Comparison of ENCODE assay signal across 1 cellular context in the genomic region with DNA sequence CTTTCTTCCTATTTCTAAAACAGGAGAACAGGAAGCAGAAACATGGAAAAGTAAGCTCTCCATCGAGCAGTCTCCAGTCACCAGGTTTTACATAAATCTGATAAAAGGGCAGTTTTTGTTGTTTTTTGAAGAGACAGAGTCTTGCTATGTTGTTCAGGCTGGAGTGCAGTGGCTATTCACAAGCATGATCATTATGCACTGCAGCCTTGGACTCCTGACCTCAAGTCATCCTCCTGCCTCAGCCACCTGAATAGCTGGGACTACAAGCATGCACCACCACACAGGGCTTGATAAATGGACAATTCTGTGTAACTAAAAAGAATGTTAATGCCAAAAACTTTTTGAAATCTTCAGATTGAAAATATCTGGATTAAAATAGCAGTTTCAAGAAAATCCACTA.
A peak's percentile ranks its signal among the peaks of the same experiment; 100 is the strongest.
TF ChIP-seq lines count a peak whose summit lies in the region.

No MANE protein-coding gene starts in this region.

TF ChIP-seq in HepG2, 621 proteins besides CTCF, POLR2A, EP300 and RAD21 (continued from another document and continues in another):
- TF ChIP-seq, protein P1, sequence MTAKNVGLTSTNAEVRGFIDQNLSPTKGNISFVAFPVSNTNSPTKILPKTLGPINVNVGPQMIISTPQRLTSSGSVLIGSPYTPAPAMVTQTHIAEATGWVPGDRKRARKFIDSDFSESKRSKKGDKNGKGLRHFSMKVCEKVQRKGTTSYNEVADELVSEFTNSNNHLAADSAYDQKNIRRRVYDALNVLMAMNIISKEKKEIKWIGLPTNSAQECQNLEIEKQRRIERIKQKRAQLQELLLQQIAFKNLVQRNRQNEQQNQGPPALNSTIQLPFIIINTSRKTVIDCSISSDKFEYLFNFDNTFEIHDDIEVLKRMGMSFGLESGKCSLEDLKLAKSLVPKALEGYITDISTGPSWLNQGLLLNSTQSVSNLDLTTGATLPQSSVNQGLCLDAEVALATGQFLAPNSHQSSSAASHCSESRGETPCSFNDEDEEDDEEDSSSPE (CRISPR knock-in tag; IDR thresholded peaks at IDR 0.05): peak; percentile 29; the same call in 1 of the 2 replicates
- TF ChIP-seq ZBTB21 (CRISPR knock-in tag; IDR thresholded peaks at IDR 0.05) (no peak), KLF11 (CRISPR knock-in tag; IDR thresholded peaks at IDR 0.05) (no peak), SIX4 (CRISPR knock-in tag; IDR thresholded peaks at IDR 0.05) (no peak), ZBTB3 (CRISPR knock-in tag; IDR thresholded peaks at IDR 0.05; ENCODE audit: borderline replicate concordance, low read depth) (peak; percentile 98), CBX1 (IDR thresholded peaks at IDR 0.05; ENCODE audit: low read depth) (no peak), MIXL1 (CRISPR knock-in tag; IDR thresholded peaks at IDR 0.05) (peak; percentile 92), SPEN (CRISPR knock-in tag; IDR thresholded peaks at IDR 0.05; ENCODE audit: low read depth) (peak; percentile 62; the same call in 1 of the 2 replicates), FOXA3 (CRISPR knock-in tag; IDR thresholded peaks at IDR 0.05) (peak; percentile 73), ZNF121 (CRISPR knock-in tag; IDR thresholded peaks at IDR 0.05) (peak; percentile 99), ZNF136 (CRISPR knock-in tag; IDR thresholded peaks at IDR 0.05; ENCODE audit: low read depth) (no peak), EHMT2 (IDR thresholded peaks at IDR 0.05; ENCODE audit: borderline replicate concordance, low read depth, low read length) (no peak), ZNF224 (CRISPR knock-in tag; IDR thresholded peaks at IDR 0.05) (peak; percentile 48; the same call in 1 of the 2 replicates), ZNF766 (CRISPR knock-in tag; IDR thresholded peaks at IDR 0.05; ENCODE audit: borderline replicate concordance) (no peak), ZMYM3 (CRISPR knock-in tag; IDR thresholded peaks at IDR 0.05) (peak; percentile 93), AKAP8 (CRISPR knock-in tag; IDR thresholded peaks at IDR 0.05) (0 out of 2 replicates have a peak, but pooled peaks have one; percentile 34), ZSCAN9 (CRISPR knock-in tag; IDR thresholded peaks at IDR 0.05; ENCODE audit: borderline replicate concordance) (peak; percentile 47; the same call in 1 of the 2 replicates), HDAC1 (CRISPR knock-in tag; IDR thresholded peaks at IDR 0.05) (peak; percentile 72), KDM5B (CRISPR knock-in tag; IDR thresholded peaks at IDR 0.05; ENCODE audit: borderline replicate concordance) (no peak), NR2F6 (IDR thresholded peaks at IDR 0.05) (peak; percentile 49; the same call in 1 of the 2 replicates), NR2F6 (CRISPR knock-in tag; IDR thresholded peaks at IDR 0.05) (peak; percentile 92), HOXA3 (CRISPR knock-in tag; IDR thresholded peaks at IDR 0.05) (peak; percentile 69), ZNF501 (CRISPR knock-in tag; IDR thresholded peaks at IDR 0.05) (peak; percentile 24; the same call in 1 of the 2 replicates), ZC3H4 (CRISPR knock-in tag; IDR thresholded peaks at IDR 0.05; ENCODE audit: borderline replicate concordance) (no peak), ZFP36L1 (CRISPR knock-in tag; IDR thresholded peaks at IDR 0.05) (no peak), SOX6 (IDR thresholded peaks at IDR 0.05) (no peak), SOX6 (CRISPR knock-in tag; IDR thresholded peaks at IDR 0.05) (peak; percentile 78), MIER3 (CRISPR knock-in tag; IDR thresholded peaks at IDR 0.05; ENCODE audit: borderline replicate concordance) (peak; percentile 69; the same call in 1 of the 2 replicates), RARA (CRISPR knock-in tag; IDR thresholded peaks at IDR 0.05) (peak; percentile 91), ZNF878 (CRISPR knock-in tag; IDR thresholded peaks at IDR 0.05) (0 out of 2 replicates have a peak, but pooled peaks have one; percentile 25), ZFP36L2 (CRISPR knock-in tag; IDR thresholded peaks at IDR 0.05) (no peak), PHF21A (CRISPR knock-in tag; IDR thresholded peaks at IDR 0.05) (peak; percentile 60; the same call in 1 of the 2 replicates), MYC (CRISPR knock-in tag; IDR thresholded peaks at IDR 0.05; ENCODE audit: borderline replicate concordance) (no peak), ZNF713 (CRISPR knock-in tag; IDR thresholded peaks at IDR 0.05) (no peak), ZNF556 (CRISPR knock-in tag; IDR thresholded peaks at IDR 0.05; ENCODE audit: borderline replicate concordance) (peak; percentile 84; the same call in 1 of the 2 replicates), ESRRA (CRISPR knock-in tag; IDR thresholded peaks at IDR 0.05; ENCODE audit: low read depth) (0 out of 2 replicates have a peak, but pooled peaks have one; percentile 47), RCOR2 (CRISPR knock-in tag; IDR thresholded peaks at IDR 0.05) (peak; percentile 93), NCOA2 (CRISPR knock-in tag; IDR thresholded peaks at IDR 0.05) (peak; percentile 63), FOXK2 (IDR thresholded peaks at IDR 0.05) (no peak)
- TF ChIP-seq, protein P2, sequence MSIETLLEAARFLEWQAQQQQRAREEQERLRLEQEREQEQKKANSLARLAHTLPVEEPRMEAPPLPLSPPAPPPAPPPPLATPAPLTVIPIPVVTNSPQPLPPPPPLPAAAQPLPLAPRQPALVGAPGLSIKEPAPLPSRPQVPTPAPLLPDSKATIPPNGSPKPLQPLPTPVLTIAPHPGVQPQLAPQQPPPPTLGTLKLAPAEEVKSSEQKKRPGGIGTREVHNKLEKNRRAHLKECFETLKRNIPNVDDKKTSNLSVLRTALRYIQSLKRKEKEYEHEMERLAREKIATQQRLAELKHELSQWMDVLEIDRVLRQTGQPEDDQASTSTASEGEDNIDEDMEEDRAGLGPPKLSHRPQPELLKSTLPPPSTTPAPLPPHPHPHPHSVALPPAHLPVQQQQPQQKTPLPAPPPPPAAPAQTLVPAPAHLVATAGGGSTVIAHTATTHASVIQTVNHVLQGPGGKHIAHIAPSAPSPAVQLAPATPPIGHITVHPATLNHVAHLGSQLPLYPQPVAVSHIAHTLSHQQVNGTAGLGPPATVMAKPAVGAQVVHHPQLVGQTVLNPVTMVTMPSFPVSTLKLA (IDR thresholded peaks at IDR 0.05): no peak
- TF ChIP-seq, protein P3, sequence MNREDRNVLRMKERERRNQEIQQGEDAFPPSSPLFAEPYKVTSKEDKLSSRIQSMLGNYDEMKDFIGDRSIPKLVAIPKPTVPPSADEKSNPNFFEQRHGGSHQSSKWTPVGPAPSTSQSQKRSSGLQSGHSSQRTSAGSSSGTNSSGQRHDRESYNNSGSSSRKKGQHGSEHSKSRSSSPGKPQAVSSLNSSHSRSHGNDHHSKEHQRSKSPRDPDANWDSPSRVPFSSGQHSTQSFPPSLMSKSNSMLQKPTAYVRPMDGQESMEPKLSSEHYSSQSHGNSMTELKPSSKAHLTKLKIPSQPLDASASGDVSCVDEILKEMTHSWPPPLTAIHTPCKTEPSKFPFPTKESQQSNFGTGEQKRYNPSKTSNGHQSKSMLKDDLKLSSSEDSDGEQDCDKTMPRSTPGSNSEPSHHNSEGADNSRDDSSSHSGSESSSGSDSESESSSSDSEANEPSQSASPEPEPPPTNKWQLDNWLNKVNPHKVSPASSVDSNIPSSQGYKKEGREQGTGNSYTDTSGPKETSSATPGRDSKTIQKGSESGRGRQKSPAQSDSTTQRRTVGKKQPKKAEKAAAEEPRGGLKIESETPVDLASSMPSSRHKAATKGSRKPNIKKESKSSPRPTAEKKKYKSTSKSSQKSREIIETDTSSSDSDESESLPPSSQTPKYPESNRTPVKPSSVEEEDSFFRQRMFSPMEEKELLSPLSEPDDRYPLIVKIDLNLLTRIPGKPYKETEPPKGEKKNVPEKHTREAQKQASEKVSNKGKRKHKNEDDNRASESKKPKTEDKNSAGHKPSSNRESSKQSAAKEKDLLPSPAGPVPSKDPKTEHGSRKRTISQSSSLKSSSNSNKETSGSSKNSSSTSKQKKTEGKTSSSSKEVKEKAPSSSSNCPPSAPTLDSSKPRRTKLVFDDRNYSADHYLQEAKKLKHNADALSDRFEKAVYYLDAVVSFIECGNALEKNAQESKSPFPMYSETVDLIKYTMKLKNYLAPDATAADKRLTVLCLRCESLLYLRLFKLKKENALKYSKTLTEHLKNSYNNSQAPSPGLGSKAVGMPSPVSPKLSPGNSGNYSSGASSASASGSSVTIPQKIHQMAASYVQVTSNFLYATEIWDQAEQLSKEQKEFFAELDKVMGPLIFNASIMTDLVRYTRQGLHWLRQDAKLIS (CRISPR knock-in tag; IDR thresholded peaks at IDR 0.05): no peak
- TF ChIP-seq, protein P4, sequence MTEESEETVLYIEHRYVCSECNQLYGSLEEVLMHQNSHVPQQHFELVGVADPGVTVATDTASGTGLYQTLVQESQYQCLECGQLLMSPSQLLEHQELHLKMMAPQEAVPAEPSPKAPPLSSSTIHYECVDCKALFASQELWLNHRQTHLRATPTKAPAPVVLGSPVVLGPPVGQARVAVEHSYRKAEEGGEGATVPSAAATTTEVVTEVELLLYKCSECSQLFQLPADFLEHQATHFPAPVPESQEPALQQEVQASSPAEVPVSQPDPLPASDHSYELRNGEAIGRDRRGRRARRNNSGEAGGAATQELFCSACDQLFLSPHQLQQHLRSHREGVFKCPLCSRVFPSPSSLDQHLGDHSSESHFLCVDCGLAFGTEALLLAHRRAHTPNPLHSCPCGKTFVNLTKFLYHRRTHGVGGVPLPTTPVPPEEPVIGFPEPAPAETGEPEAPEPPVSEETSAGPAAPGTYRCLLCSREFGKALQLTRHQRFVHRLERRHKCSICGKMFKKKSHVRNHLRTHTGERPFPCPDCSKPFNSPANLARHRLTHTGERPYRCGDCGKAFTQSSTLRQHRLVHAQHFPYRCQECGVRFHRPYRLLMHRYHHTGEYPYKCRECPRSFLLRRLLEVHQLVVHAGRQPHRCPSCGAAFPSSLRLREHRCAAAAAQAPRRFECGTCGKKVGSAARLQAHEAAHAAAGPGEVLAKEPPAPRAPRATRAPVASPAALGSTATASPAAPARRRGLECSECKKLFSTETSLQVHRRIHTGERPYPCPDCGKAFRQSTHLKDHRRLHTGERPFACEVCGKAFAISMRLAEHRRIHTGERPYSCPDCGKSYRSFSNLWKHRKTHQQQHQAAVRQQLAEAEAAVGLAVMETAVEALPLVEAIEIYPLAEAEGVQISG (CRISPR knock-in tag; IDR thresholded peaks at IDR 0.05): peak; percentile 38; the same call in 1 of the 2 replicates
- TF ChIP-seq, protein P5, sequence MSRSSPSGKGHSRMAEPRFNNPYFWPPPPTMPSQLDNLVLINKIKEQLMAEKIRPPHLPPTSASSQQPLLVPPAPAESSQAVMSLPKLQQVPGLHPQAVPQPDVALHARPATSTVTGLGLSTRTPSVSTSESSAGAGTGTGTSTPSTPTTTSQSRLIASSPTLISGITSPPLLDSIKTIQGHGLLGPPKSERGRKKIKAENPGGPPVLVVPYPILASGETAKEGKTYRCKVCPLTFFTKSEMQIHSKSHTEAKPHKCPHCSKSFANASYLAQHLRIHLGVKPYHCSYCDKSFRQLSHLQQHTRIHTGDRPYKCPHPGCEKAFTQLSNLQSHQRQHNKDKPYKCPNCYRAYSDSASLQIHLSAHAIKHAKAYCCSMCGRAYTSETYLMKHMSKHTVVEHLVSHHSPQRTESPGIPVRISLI (CRISPR knock-in tag; IDR thresholded peaks at IDR 0.05; ENCODE audit: borderline replicate concordance): peak; percentile 46; the same call in 1 of the 2 replicates
- TF ChIP-seq, protein P6, sequence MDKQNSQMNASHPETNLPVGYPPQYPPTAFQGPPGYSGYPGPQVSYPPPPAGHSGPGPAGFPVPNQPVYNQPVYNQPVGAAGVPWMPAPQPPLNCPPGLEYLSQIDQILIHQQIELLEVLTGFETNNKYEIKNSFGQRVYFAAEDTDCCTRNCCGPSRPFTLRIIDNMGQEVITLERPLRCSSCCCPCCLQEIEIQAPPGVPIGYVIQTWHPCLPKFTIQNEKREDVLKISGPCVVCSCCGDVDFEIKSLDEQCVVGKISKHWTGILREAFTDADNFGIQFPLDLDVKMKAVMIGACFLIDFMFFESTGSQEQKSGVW (CRISPR knock-in tag; IDR thresholded peaks at IDR 0.05; ENCODE audit: borderline replicate concordance): no peak
- TF ChIP-seq, protein P7, sequence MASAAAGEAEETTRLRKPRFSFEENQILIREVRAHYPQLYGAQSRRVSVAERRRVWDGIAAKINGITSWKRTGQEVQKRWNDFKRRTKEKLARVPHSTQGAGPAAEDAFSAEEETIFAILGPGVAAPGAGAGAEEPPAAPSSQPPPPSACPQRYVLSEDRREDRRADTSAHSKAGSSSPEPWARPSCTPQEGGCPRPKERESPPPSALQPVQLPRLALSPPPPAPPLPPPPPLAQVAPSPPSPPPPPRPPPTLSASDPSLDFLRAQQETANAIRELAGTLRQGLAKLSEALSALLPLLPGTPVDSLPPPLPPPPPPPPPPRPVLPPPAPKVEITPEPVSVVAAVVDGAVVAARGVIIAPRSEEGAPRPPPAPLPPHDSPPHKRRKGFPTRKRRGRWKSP (CRISPR knock-in tag; IDR thresholded peaks at IDR 0.05): 0 out of 2 replicates have a peak, but pooled peaks have one; percentile 20
- TF ChIP-seq, protein P8, sequence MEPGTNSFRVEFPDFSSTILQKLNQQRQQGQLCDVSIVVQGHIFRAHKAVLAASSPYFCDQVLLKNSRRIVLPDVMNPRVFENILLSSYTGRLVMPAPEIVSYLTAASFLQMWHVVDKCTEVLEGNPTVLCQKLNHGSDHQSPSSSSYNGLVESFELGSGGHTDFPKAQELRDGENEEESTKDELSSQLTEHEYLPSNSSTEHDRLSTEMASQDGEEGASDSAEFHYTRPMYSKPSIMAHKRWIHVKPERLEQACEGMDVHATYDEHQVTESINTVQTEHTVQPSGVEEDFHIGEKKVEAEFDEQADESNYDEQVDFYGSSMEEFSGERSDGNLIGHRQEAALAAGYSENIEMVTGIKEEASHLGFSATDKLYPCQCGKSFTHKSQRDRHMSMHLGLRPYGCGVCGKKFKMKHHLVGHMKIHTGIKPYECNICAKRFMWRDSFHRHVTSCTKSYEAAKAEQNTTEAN (CRISPR knock-in tag; conservative IDR thresholded peaks at IDR 0.05): peak; percentile 68
- TF ChIP-seq, protein P9, sequence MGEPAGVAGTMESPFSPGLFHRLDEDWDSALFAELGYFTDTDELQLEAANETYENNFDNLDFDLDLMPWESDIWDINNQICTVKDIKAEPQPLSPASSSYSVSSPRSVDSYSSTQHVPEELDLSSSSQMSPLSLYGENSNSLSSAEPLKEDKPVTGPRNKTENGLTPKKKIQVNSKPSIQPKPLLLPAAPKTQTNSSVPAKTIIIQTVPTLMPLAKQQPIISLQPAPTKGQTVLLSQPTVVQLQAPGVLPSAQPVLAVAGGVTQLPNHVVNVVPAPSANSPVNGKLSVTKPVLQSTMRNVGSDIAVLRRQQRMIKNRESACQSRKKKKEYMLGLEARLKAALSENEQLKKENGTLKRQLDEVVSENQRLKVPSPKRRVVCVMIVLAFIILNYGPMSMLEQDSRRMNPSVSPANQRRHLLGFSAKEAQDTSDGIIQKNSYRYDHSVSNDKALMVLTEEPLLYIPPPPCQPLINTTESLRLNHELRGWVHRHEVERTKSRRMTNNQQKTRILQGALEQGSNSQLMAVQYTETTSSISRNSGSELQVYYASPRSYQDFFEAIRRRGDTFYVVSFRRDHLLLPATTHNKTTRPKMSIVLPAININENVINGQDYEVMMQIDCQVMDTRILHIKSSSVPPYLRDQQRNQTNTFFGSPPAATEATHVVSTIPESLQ (CRISPR knock-in tag; conservative IDR thresholded peaks at IDR 0.05): 0 out of 2 replicates have a peak, but pooled peaks have one; percentile 43
